17 cellular contexts compared by ENCODE assay signal in genomic region chr12:40378721-40379120, GRCh38.
"Had no signal": no experiment of that assay in that cellular context is flagged by ENCODE, and none has a peak within 500 bp of the region (broad histone marks: within the 10 kb centered on the region; RNA-seq: fewer than 3 reads in every experiment).

No MANE protein-coding gene starts in this region.

- ATAC-seq: esophagus mucosa; foreskin keratinocyte; gastroesophageal sphincter; heart left ventricle; left lobe of liver; natural killer cell treated with Interleukin-12 subunit alpha and Interleukin-12 subunit beta and Interleukin-15 and Interleukin-18, amount 100 ng/mL, for 72 hours; pancreas; right lobe of liver; stimulated activated naive B cell treated with anti-CD40 and anti-IgM and Interleukin-4, amounts not matched to agents 10 μg/mL and 1 μg/mL and 100 μg/mL, for 72 hours had no signal

- DNase-seq: effector CD4-positive, alpha-beta T cell; endodermal cell; foreskin keratinocyte; heart left ventricle; kidney; naive B cell; pancreas; right lobe of liver; small intestine; stimulated activated CD4-positive, alpha-beta T cell treated with anti-CD3 and anti-CD28 coated beads, Interleukin-15, amount 100 ng/mL, for 24 hours; stimulated activated CD4-positive, alpha-beta T cell treated with anti-CD3 and anti-CD28 coated beads, Interleukin-2, amount 100 ng/mL, for 48 hours; stimulated activated naive B cell treated with anti-CD40 and anti-IgM and Interleukin-4, amounts not matched to agents 10 μg/mL and 1 μg/mL and 100 μg/mL, for 72 hours; upper lobe of left lung had no signal
